In genomic region chrX:153342762-153343558, GRCh38 we compare ENCODE assay signal across 20 cellular contexts. TPM values are rescaled to one million over a fixed set of nuclear protein-coding genes. Genes with fewer than 3 reads are reported as not detected.
A peak's percentile ranks its signal among the peaks of the same experiment; 100 is the strongest.
DNase-seq lines count a peak whose midpoint lies in the region; ATAC-seq and TF ChIP-seq lines count a peak whose summit lies in the region.
"Had no signal": no experiment of that assay in that cellular context is flagged by ENCODE, and none has a peak within 500 bp of the region (broad histone marks: within the 10 kb centered on the region; RNA-seq: fewer than 3 reads in every experiment).

No MANE protein-coding gene starts in this region.

- peak overlapping the region; percentile 95 for H3K27ac Mint-ChIP-seq in activated naive CD4-positive, alpha-beta T cell treated with anti-CD3 and anti-CD28 coated beads, Interleukin-2, amount 50 U/mL, for 24 hours
- peak overlapping the region; percentile 91 for H3K27ac Mint-ChIP-seq in activated CD4-positive, alpha-beta memory T cell treated with anti-CD3 and anti-CD28 coated beads, Interleukin-2, amount 10 ng/mL, durations not matched to agents 7 days and 5 days
- H3K27ac Mint-ChIP-seq in effector memory CD8-positive, alpha-beta T cell = peak overlapping the region; percentile 26 to 55
- peak overlapping the region; percentile 88 for H3K27ac Mint-ChIP-seq in stimulated activated effector memory CD8-positive, alpha-beta T cell treated with anti-CD3 and anti-CD28 coated beads, Interleukin-12 subunit alpha, Interleukin-12 subunit beta, amount 100 ng/mL, for 72 hours
- H3K27ac Mint-ChIP-seq: GM23338, mesothelial cell of epicardium, type B pancreatic cell had no signal

- no peak for DNase-seq in activated naive CD4-positive, alpha-beta T cell treated with anti-CD3 and anti-CD28 coated beads, Interleukin-2, amount 50 U/mL, for 16 hours
- DNase-seq in activated CD4-positive, alpha-beta memory T cell treated with anti-CD3 and anti-CD28 coated beads, Interleukin-2, amount 10 ng/mL, durations not matched to agents 7 days and 5 days = no peak
- DNase-seq in effector memory CD8-positive, alpha-beta T cell = no peak
- DNase-seq in stimulated activated effector memory CD8-positive, alpha-beta T cell treated with anti-CD3 and anti-CD28 coated beads, Interleukin-12 subunit alpha, Interleukin-12 subunit beta, amount 100 ng/mL, for 72 hours (ENCODE audit: low spot score in 2 of 2) = no peak
- DNase-seq in GM10248 (ENCODE audit: extremely low spot score) = no peak
- DNase-seq: activated CD8-positive, alpha-beta memory T cell treated with anti-CD3 and anti-CD28 coated beads for 24 hours; activated gamma-delta T cell; body of pancreas; NCI-H146; NCI-H69; stimulated activated CD4-positive, alpha-beta T cell treated with anti-CD3 and anti-CD28 coated beads, Interleukin-2, amount 100 ng/mL, for 48 hours; SW 1271 had no signal

- no peaks in the 10 kb centered on the region for H3K27me3 Mint-ChIP-seq in activated naive CD4-positive, alpha-beta T cell treated with anti-CD3 and anti-CD28 coated beads, Interleukin-2, amount 50 U/mL, for 24 hours
- H3K27me3 Mint-ChIP-seq in activated CD4-positive, alpha-beta memory T cell treated with anti-CD3 and anti-CD28 coated beads, Interleukin-2, amount 10 ng/mL, durations not matched to agents 7 days and 5 days = no peaks in the 10 kb centered on the region
- no peaks in the 10 kb centered on the region for H3K27me3 Mint-ChIP-seq in effector memory CD8-positive, alpha-beta T cell
- H3K27me3 Mint-ChIP-seq: type B pancreatic cell had no signal

- ATAC-seq in effector memory CD8-positive, alpha-beta T cell (replicated peaks) = no peak
- no peak for ATAC-seq in stimulated activated effector memory CD8-positive, alpha-beta T cell treated with anti-CD3 and anti-CD28 coated beads, Interleukin-12 subunit alpha, Interleukin-12 subunit beta, amount 100 ng/mL, for 72 hours
- ATAC-seq in GM21367 (IDR thresholded peaks at IDR 0.05; ENCODE audit: unreplicated experiment) = no peak
- no peak for ATAC-seq in GM21381 (IDR thresholded peaks at IDR 0.05; ENCODE audit: unreplicated experiment)
- ATAC-seq: body of pancreas, GM12878, GM23338 had no signal

- H3K4me3 Mint-ChIP-seq in activated naive CD4-positive, alpha-beta T cell treated with anti-CD3 and anti-CD28 coated beads, Interleukin-2, amount 50 U/mL, for 24 hours = peak overlapping the region; percentile 56
- peak overlapping the region; percentile 55 for H3K4me3 Mint-ChIP-seq in activated CD4-positive, alpha-beta memory T cell treated with anti-CD3 and anti-CD28 coated beads, Interleukin-2, amount 10 ng/mL, durations not matched to agents 7 days and 5 days
- no peak overlapping the region for H3K4me3 Mint-ChIP-seq in effector memory CD8-positive, alpha-beta T cell
- peak overlapping the region; percentile 14 for H3K4me3 Mint-ChIP-seq in stimulated activated effector memory CD8-positive, alpha-beta T cell treated with anti-CD3 and anti-CD28 coated beads, Interleukin-12 subunit alpha, Interleukin-12 subunit beta, amount 100 ng/mL, for 72 hours
- H3K4me3 Mint-ChIP-seq: GM23338, mesothelial cell of epicardium, neural crest cell, type B pancreatic cell had no signal

- H3K4me1 Mint-ChIP-seq in activated naive CD4-positive, alpha-beta T cell treated with anti-CD3 and anti-CD28 coated beads, Interleukin-2, amount 50 U/mL, for 24 hours = peaks cover 66% of the 10 kb centered on the region
- peaks cover 69% of the 10 kb centered on the region for H3K4me1 Mint-ChIP-seq in activated CD4-positive, alpha-beta memory T cell treated with anti-CD3 and anti-CD28 coated beads, Interleukin-2, amount 10 ng/mL, durations not matched to agents 7 days and 5 days
- peaks cover 23 to 43% of the 10 kb centered on the region in 2 donors for H3K4me1 Mint-ChIP-seq in effector memory CD8-positive, alpha-beta T cell (ENCODE audit: low read depth in 2 of 2)
- H3K4me1 Mint-ChIP-seq in stimulated activated effector memory CD8-positive, alpha-beta T cell treated with anti-CD3 and anti-CD28 coated beads, Interleukin-12 subunit alpha, Interleukin-12 subunit beta, amount 100 ng/mL, for 72 hours = peaks cover 51% of the 10 kb centered on the region
- H3K4me1 Mint-ChIP-seq: GM23338, mesothelial cell of epicardium had no signal

- TF ChIP-seq CTCF in GM10248 (IDR thresholded peaks at IDR 0.05; ENCODE audit: control extremely low read depth, extremely low read depth, low read depth, missing control alignments) = no peak

- H3K9me3 Mint-ChIP-seq in activated naive CD4-positive, alpha-beta T cell treated with anti-CD3 and anti-CD28 coated beads, Interleukin-2, amount 50 U/mL, for 24 hours = peaks cover 6% of the 10 kb centered on the region
- H3K9me3 Mint-ChIP-seq in activated CD4-positive, alpha-beta memory T cell treated with anti-CD3 and anti-CD28 coated beads, Interleukin-2, amount 10 ng/mL, durations not matched to agents 7 days and 5 days = no peaks in the 10 kb centered on the region
- H3K9me3 Mint-ChIP-seq in effector memory CD8-positive, alpha-beta T cell = no peaks in the 10 kb centered on the region
- H3K9me3 Mint-ChIP-seq in stimulated activated effector memory CD8-positive, alpha-beta T cell treated with anti-CD3 and anti-CD28 coated beads, Interleukin-12 subunit alpha, Interleukin-12 subunit beta, amount 100 ng/mL, for 72 hours = no peaks in the 10 kb centered on the region
- H3K9me3 Mint-ChIP-seq: GM23338, type B pancreatic cell had no signal

- POLR2A ChIA-PET in activated CD4-positive, alpha-beta memory T cell treated with anti-CD3 and anti-CD28 coated beads, Interleukin-2, amount 10 ng/mL, durations not matched to agents 7 days and 5 days (lab: Charles Lee) = interaction anchor here (1.7 kb wide), 1 partner anchor 9 kb away, joined by 17 read pairs; the partner anchor contains the start of gene ZNF275
- POLR2A ChIA-PET in GM10248 (lab: Yijun Ruan, JAX) = no interaction called here

- H3K36me3 Mint-ChIP-seq in activated naive CD4-positive, alpha-beta T cell treated with anti-CD3 and anti-CD28 coated beads, Interleukin-2, amount 50 U/mL, for 24 hours = peaks cover 30% of the 10 kb centered on the region
- H3K36me3 Mint-ChIP-seq in activated CD4-positive, alpha-beta memory T cell treated with anti-CD3 and anti-CD28 coated beads, Interleukin-2, amount 10 ng/mL, durations not matched to agents 7 days and 5 days (ENCODE audit: low read depth) = peaks cover 90% of the 10 kb centered on the region
- peaks cover 36% of the 10 kb centered on the region for H3K36me3 Mint-ChIP-seq in effector memory CD8-positive, alpha-beta T cell (ENCODE audit: insufficient read depth)
- peaks cover 72% of the 10 kb centered on the region for H3K36me3 Mint-ChIP-seq in stimulated activated effector memory CD8-positive, alpha-beta T cell treated with anti-CD3 and anti-CD28 coated beads, Interleukin-12 subunit alpha, Interleukin-12 subunit beta, amount 100 ng/mL, for 72 hours

- CTCF ChIA-PET in activated CD4-positive, alpha-beta memory T cell treated with anti-CD3 and anti-CD28 coated beads, Interleukin-2, amount 10 ng/mL, durations not matched to agents 7 days and 5 days (lab: Charles Lee) = interaction anchor here (1.2 to 1.3 kb wide), 2 partner anchors 8 to 39 kb away, joined by 3 read pairs; no protein-coding TSS in a partner anchor
- CTCF ChIA-PET in GM10248 (lab: Yijun Ruan, JAX) = interaction anchor here (1.5 kb wide), 1 partner anchor 402 kb away, joined by 3 read pairs; no protein-coding TSS in a partner anchor

RNA-seq across cellular contexts. Expression of gene ZNF275, which starts 9.0 kb away (rescaled TPM):
- total RNA-seq in activated CD4-positive, alpha-beta memory T cell treated with anti-CD3 and anti-CD28 coated beads, Interleukin-2, amount 10 ng/mL, durations not matched to agents 7 days and 5 days = 10 to 100 TPM; 16.6 to 16.7 TPM

RNA-seq across cellular contexts. Expression of gene PNMA6F, which starts 21.4 kb away (rescaled TPM):
- not detected for total RNA-seq in activated CD4-positive, alpha-beta memory T cell treated with anti-CD3 and anti-CD28 coated beads, Interleukin-2, amount 10 ng/mL, durations not matched to agents 7 days and 5 days
- total RNA-seq: body of pancreas, GM12878, mesothelial cell of epicardium, neural crest cell had no signal

RNA-seq across cellular contexts. Expression of gene PNMA6E, which starts 58.2 kb away (rescaled TPM):
- not detected for total RNA-seq in activated CD4-positive, alpha-beta memory T cell treated with anti-CD3 and anti-CD28 coated beads, Interleukin-2, amount 10 ng/mL, durations not matched to agents 7 days and 5 days
- total RNA-seq: body of pancreas, GM12878, GM23338, mesothelial cell of epicardium, neural crest cell had no signal

Comparison
In these comparisons a context has a peak if more than half of its experiments do, and no peak if none do; other contexts are left out.
1. H3K27ac Mint-ChIP-seq: peak in every context shown above with its lines; median percentile 95 in activated naive CD4-positive, alpha-beta T cell treated with anti-CD3 and anti-CD28 coated beads, Interleukin-2, amount 50 U/mL, for 24 hours; 91 in activated CD4-positive, alpha-beta memory T cell treated with anti-CD3 and anti-CD28 coated beads, Interleukin-2, amount 10 ng/mL, durations not matched to agents 7 days and 5 days; 88 in stimulated activated effector memory CD8-positive, alpha-beta T cell treated with anti-CD3 and anti-CD28 coated beads, Interleukin-12 subunit alpha, Interleukin-12 subunit beta, amount 100 ng/mL, for 72 hours; 40 in effector memory CD8-positive, alpha-beta T cell.
2. H3K4me3 Mint-ChIP-seq: peak in activated naive CD4-positive, alpha-beta T cell treated with anti-CD3 and anti-CD28 coated beads, Interleukin-2, amount 50 U/mL, for 24 hours (single experiment), activated CD4-positive, alpha-beta memory T cell treated with anti-CD3 and anti-CD28 coated beads, Interleukin-2, amount 10 ng/mL, durations not matched to agents 7 days and 5 days (single experiment) and stimulated activated effector memory CD8-positive, alpha-beta T cell treated with anti-CD3 and anti-CD28 coated beads, Interleukin-12 subunit alpha, Interleukin-12 subunit beta, amount 100 ng/mL, for 72 hours (single experiment); none in effector memory CD8-positive, alpha-beta T cell (0 of 2).